Comparison of ENCODE assay signal across 24 cellular contexts in the genomic region with DNA sequence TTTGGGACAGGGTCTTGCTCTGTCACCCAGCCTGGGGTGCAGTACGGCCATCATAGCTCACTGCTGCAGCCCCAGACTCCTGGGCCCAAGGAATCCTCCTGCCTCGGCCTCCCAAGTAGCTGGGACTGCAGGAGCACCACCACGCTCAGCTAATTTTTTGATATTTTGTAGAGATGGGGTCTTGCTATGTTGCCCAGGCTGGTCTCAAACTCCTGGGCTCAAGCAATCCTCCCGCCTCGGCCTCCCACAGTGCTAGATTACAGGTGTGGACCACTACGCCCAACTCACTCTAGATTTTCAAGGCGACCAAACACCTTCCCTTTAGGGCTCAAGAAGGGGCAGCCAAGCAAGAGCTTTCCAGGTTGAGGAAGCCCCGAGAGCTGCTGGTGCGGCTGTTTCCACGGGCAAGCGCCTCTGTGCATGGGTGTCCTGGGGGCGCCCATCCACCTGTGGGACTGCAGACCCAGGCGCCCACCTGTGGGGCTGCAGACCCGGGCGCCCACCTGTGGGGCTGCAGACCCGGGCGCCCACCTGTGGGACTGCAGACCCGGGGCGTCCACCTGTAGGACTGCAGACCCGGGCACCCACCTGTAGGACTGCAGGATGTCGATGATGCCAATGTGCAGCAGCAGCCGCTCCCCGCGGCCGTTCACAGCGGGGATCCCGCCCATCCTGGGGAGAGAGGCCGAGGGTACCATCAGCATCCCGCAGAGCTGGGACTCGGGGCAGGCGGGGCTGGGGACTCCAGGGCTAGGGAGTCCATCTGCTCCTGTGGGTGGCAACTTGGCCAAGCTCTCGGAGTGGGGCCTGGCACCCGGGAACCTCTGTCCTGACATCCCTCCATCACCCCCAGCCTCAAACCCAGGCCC. TPM values are rescaled to one million over a fixed set of nuclear protein-coding genes. Genes with fewer than 3 reads are reported as not detected.
DNase-seq lines count a peak whose midpoint lies in the region; ATAC-seq, FAIRE-seq and TF ChIP-seq lines count a peak whose summit lies in the region.
"Had no signal": no experiment of that assay in that cellular context is flagged by ENCODE, and none has a peak within 500 bp of the region (broad histone marks: within the 10 kb centered on the region; RNA-seq: fewer than 3 reads in every experiment).

No MANE protein-coding gene starts in this region.

- DNase-seq in activated CD8-positive, alpha-beta memory T cell treated with anti-CD3 and anti-CD28 coated beads, Interleukin-2, amount 10 ng/mL, durations not matched to agents 7 days and 5 days = no peak
- no peak for DNase-seq in activated CD8-positive, alpha-beta memory T cell treated with anti-CD3 and anti-CD28 coated beads for 24 hours
- no peak for DNase-seq in stimulated activated naive CD8-positive, alpha-beta T cell treated with anti-CD3 and anti-CD28 coated beads, Interleukin-15, amount 100 ng/mL, for 72 hours
- DNase-seq in stimulated activated naive CD8-positive, alpha-beta T cell treated with anti-CD3 and anti-CD28 coated beads, Interleukin-15, Interleukin-2, amounts not matched to agents 100 U/mL and 50 U/mL, for 24 hours = no peak
- no peak for DNase-seq in K562 (ENCODE audit: extremely low read depth in 1 of 4, low spot score in 3 of 4)
- no peak for DNase-seq in vagina (ENCODE audit: extremely low spot score in 2 of 2)
- DNase-seq: AML-193; Caco-2; Calu3; CD4-positive, alpha-beta T cell; CD8-positive, alpha-beta T cell; DMS79 treated with DMSO at 0.1 percent for 48 hours; GF-D8 had no signal

- no peaks in the 10 kb centered on the region for H3K36me3 Mint-ChIP-seq in activated CD8-positive, alpha-beta memory T cell treated with anti-CD3 and anti-CD28 coated beads, Interleukin-2, amount 10 ng/mL, durations not matched to agents 7 days and 5 days

- no peaks in the 10 kb centered on the region for H3K9me3 Mint-ChIP-seq in activated CD8-positive, alpha-beta memory T cell treated with anti-CD3 and anti-CD28 coated beads, Interleukin-2, amount 10 ng/mL, durations not matched to agents 7 days and 5 days (ENCODE audit: low read depth)
- H3K9me3 Mint-ChIP-seq in stimulated activated naive CD8-positive, alpha-beta T cell treated with anti-CD3 and anti-CD28 coated beads, Interleukin-15, amount 100 ng/mL, for 72 hours = no peaks in the 10 kb centered on the region
- H3K9me3 Mint-ChIP-seq: CD4-positive, alpha-beta T cell; CD8-positive, alpha-beta T cell had no signal

- no peak overlapping the region for H3K4me3 ChIP-seq in K562
- no peak overlapping the region for H3K4me3 ChIP-seq in vagina
- H3K4me3 ChIP-seq: A549; BLaER1 treated with 17β-estradiol and CSF1 and Interleukin-3, amounts not matched to agents 10 nM and 100 nM had no signal

- CTCF ChIA-PET in activated CD8-positive, alpha-beta memory T cell treated with anti-CD3 and anti-CD28 coated beads, Interleukin-2, amount 10 ng/mL, durations not matched to agents 7 days and 5 days (lab: Charles Lee) = no interaction called here
- CTCF ChIA-PET in K562 (lab: Yijun Ruan, JAX; ENCODE audit: low intra/inter-chr PET ratio) = no interaction called here

- ATAC-seq in activated CD8-positive, alpha-beta memory T cell treated with anti-CD3 and anti-CD28 coated beads, Interleukin-2, amount 10 ng/mL, durations not matched to agents 7 days and 5 days = peak; percentile 13
- peak; percentile 14 for ATAC-seq in stimulated activated naive CD8-positive, alpha-beta T cell treated with anti-CD3 and anti-CD28 coated beads, Interleukin-15, amount 100 ng/mL, for 72 hours
- no peak for ATAC-seq in stimulated activated naive CD8-positive, alpha-beta T cell treated with anti-CD3 and anti-CD28 coated beads, Interleukin-15, Interleukin-2, amounts not matched to agents 100 U/mL and 50 U/mL, for 24 hours
- ATAC-seq in K562 (no peak), GM19395 (IDR thresholded peaks at IDR 0.05; ENCODE audit: unreplicated experiment) (no peak)
- ATAC-seq: A549; CD8-positive, alpha-beta T cell had no signal

- in situ Hi-C loops in K562 (cut with MboI) = no loop called here

- H3K4me1 Mint-ChIP-seq in activated CD8-positive, alpha-beta memory T cell treated with anti-CD3 and anti-CD28 coated beads, Interleukin-2, amount 10 ng/mL, durations not matched to agents 7 days and 5 days = peaks cover 1% of the 10 kb centered on the region
- H3K4me1 Mint-ChIP-seq in stimulated activated naive CD8-positive, alpha-beta T cell treated with anti-CD3 and anti-CD28 coated beads, Interleukin-15, amount 100 ng/mL, for 72 hours = no peaks in the 10 kb centered on the region
- H3K4me1 Mint-ChIP-seq: B cell had no signal

- no peaks in the 10 kb centered on the region for H3K27me3 ChIP-seq in K562 (ENCODE audit: control insufficient read depth in 2 of 2, insufficient read depth in 2 of 2, low read length in 2 of 2)
- no peaks in the 10 kb centered on the region for H3K27me3 ChIP-seq in vagina
- H3K27me3 ChIP-seq: BLaER1 treated with 17β-estradiol and CSF1 and Interleukin-3, amounts not matched to agents 10 nM and 100 nM had no signal

- TF ChIP-seq EP300 in K562 (IDR thresholded peaks at IDR 0.05; ENCODE audit: low read length) = no peak

- peaks cover 0 to 39% of the 10 kb centered on the region in 2 experiments; a peak in 3 of 5 replicates for H3K4me1 ChIP-seq in K562 (replicated peaks in 1 of 2; ENCODE audit: control insufficient read depth in 2 of 2, insufficient read depth in 2 of 2, low read length in 2 of 2)
- H3K4me1 ChIP-seq in vagina = no peaks in the 10 kb centered on the region
- H3K4me1 ChIP-seq: A549, Caco-2 had no signal

- peaks cover 7% of the 10 kb centered on the region; the same call in 1 of the 2 replicates for H4K20me1 ChIP-seq in K562 (replicated peaks; ENCODE audit: control insufficient read depth, insufficient read depth, low read length)

- intact Hi-C loops in K562 (cut with micrococcal nuclease) (no loop called here), vagina (cut with DNase I) (no loop called here)

- POLR2A ChIA-PET in K562 (lab: Yijun Ruan, JAX) = no interaction called here

- FAIRE-seq in K562 (lab: Jason Lieb, UNC) = no peak
- FAIRE-seq: A549, D721Med, G401.6, GM12891, GM19239 had no signal

- no peaks in the 10 kb centered on the region for H3K9me3 ChIP-seq in K562 (replicated peaks; ENCODE audit: control insufficient read depth, insufficient read depth, low read depth, low read length)
- H3K9me3 ChIP-seq in vagina = no peaks in the 10 kb centered on the region
- H3K9me3 ChIP-seq: A549; BLaER1 treated with 17β-estradiol and CSF1 and Interleukin-3, amounts not matched to agents 10 nM and 100 nM; Caco-2 had no signal

- TF ChIP-seq POLR2A in K562 (conservative IDR thresholded peaks at IDR 0.05) (no peak), vagina (IDR thresholded peaks at IDR 0.05) (no peak)

- H2AFZ ChIP-seq in K562 (ENCODE audit: low read depth, low read length) = no peak overlapping the region

- no peak overlapping the region for H3K4me3 Mint-ChIP-seq in activated CD8-positive, alpha-beta memory T cell treated with anti-CD3 and anti-CD28 coated beads, Interleukin-2, amount 10 ng/mL, durations not matched to agents 7 days and 5 days
- H3K4me3 Mint-ChIP-seq in stimulated activated naive CD8-positive, alpha-beta T cell treated with anti-CD3 and anti-CD28 coated beads, Interleukin-15, amount 100 ng/mL, for 72 hours = no peak overlapping the region
- H3K4me3 Mint-ChIP-seq: B cell; CD4-positive, alpha-beta T cell; CD8-positive, alpha-beta T cell had no signal

- H3K4me2 ChIP-seq in K562 (ENCODE audit: insufficient read depth, low read length) = no peak overlapping the region
- H3K4me2 ChIP-seq: A549; BLaER1 treated with 17β-estradiol and CSF1 and Interleukin-3, amounts not matched to agents 10 nM and 100 nM had no signal

- H3K79me2 ChIP-seq in K562 (ENCODE audit: control insufficient read depth, insufficient read depth, low read length) = no peaks in the 10 kb centered on the region

- peaks cover 39% of the 10 kb centered on the region; the same call in 1 of the 3 replicates for H3K36me3 ChIP-seq in K562 (ENCODE audit: control insufficient read depth, insufficient read depth, low read length)
- peaks cover 0 to 40% of the 10 kb centered on the region in 2 donors for H3K36me3 ChIP-seq in vagina

- WGBS in K562 (ENCODE audit: insufficient coverage, low coverage, missing lambda C conversion rate) = 94% methylated on average over 22 of the region's 33 CpGs

- no TSS peak for BruUV-seq in K562 (replicated peaks; lab: Mats Ljungman, UMichigan)

- H3K27ac Mint-ChIP-seq in activated CD8-positive, alpha-beta memory T cell treated with anti-CD3 and anti-CD28 coated beads, Interleukin-2, amount 10 ng/mL, durations not matched to agents 7 days and 5 days = no peak overlapping the region
- H3K27ac Mint-ChIP-seq in stimulated activated naive CD8-positive, alpha-beta T cell treated with anti-CD3 and anti-CD28 coated beads, Interleukin-15, amount 100 ng/mL, for 72 hours = no peak overlapping the region
- H3K27ac Mint-ChIP-seq: B cell; CD4-positive, alpha-beta T cell; CD8-positive, alpha-beta T cell had no signal

- H3K27ac ChIP-seq in K562 (ENCODE audit: extremely low read depth, low read depth, low read length) (no peak overlapping the region), vagina (no peak overlapping the region)
- H3K27ac ChIP-seq: 22Rv1; A549; BLaER1 treated with 17β-estradiol and CSF1 and Interleukin-3, amounts not matched to agents 10 nM and 100 nM; C4-2B had no signal

- no peak for TF ChIP-seq RAD21 in K562 (CRISPR knock-in tag; conservative IDR thresholded peaks at IDR 0.05 in 1 of 2, IDR thresholded peaks at IDR 0.05 in 1 of 2)

- no peaks in the 10 kb centered on the region for H3K9me1 ChIP-seq in K562 (ENCODE audit: control insufficient read depth, insufficient read depth, low read length)

- no peak for TF ChIP-seq CTCF in K562 (IDR thresholded peaks at IDR 0.05 in 2 of 3, conservative IDR thresholded peaks at IDR 0.05 in 1 of 3; ENCODE audit: insufficient read depth in 2 of 3, low read depth in 1 of 3, low read length in 3 of 3)
- TF ChIP-seq CTCF in vagina (IDR thresholded peaks at IDR 0.05) = no peak

- H3K9ac ChIP-seq in K562 (ENCODE audit: insufficient read depth in 1 of 2, low read depth in 2 of 2, low read length in 2 of 2) = no peak overlapping the region
- H3K9ac ChIP-seq: BLaER1 treated with 17β-estradiol and CSF1 and Interleukin-3, amounts not matched to agents 10 nM and 100 nM had no signal

- no peaks in the 10 kb centered on the region for H3K27me3 Mint-ChIP-seq in activated CD8-positive, alpha-beta memory T cell treated with anti-CD3 and anti-CD28 coated beads, Interleukin-2, amount 10 ng/mL, durations not matched to agents 7 days and 5 days
- H3K27me3 Mint-ChIP-seq in stimulated activated naive CD8-positive, alpha-beta T cell treated with anti-CD3 and anti-CD28 coated beads, Interleukin-15, amount 100 ng/mL, for 72 hours = no peaks in the 10 kb centered on the region
- H3K27me3 Mint-ChIP-seq: B cell; CD4-positive, alpha-beta T cell had no signal

RNA-seq across cellular contexts. Expression of a gene that starts 21.7 kb away (rescaled TPM):
- total RNA-seq in activated CD8-positive, alpha-beta memory T cell treated with anti-CD3 and anti-CD28 coated beads, Interleukin-2, amount 10 ng/mL, durations not matched to agents 7 days and 5 days = 10 to 100 TPM; 33.4 to 33.7 TPM
- 35.4 and 89.8 TPM in 2 replicates for total RNA-seq in K562 (2011; cell fraction: chromatin; rRNA removed; ENCODE audit: low replicate concordance)
- total RNA-seq in K562 (2011; cell fraction: nucleolus; rRNA removed) = 60.3 and 65.9 TPM in 2 replicates
- 35.3 and 37.6 TPM in 2 replicates for total RNA-seq in K562 (2011; cell fraction: nucleoplasm; rRNA removed)
- total RNA-seq in K562 (2014; rRNA removed) (46.5 and 57.8 TPM in 2 replicates), K562 (2014; rRNA removed; fragmentation: Illumina TruSeq; extraction: Trizol) (7.6 and 7.9 TPM in 2 replicates), K562 (2015; rRNA removed; fragmentation: Illumina TruSeq; extraction: Trizol) (25.6 and 27.3 TPM in 2 replicates), K562 (2021) (42.1 and 49.2 TPM in 2 replicates), vagina (36.3 TPM)
- polyA plus RNA-seq in K562 (2011; rRNA removed) (15.0 and 19.4 TPM in 2 replicates), K562 (2014; fragmentation: Illumina TruSeq; extraction: Trizol) (9.6 and 20.4 TPM in 2 replicates), K562 (2014; fragmentation: Nextera tagmentation; extraction: Ambion mirVana) (under 1 TPM; 0.15 to 0.52 TPM), K562 (2014; rRNA removed) (35.0 and 36.4 TPM in 2 replicates)
- polyA plus RNA-seq in K562 (2011; cell fraction: cytosol; rRNA removed) = 21.9 and 50.9 TPM in 2 replicates
- 54.2 and 84.9 TPM in 2 replicates for polyA plus RNA-seq in K562 (2011; cell fraction: nucleus; rRNA removed)
- polyA plus RNA-seq in K562 (2012) = 22.8 and 28.5 TPM in 2 replicates
- polyA minus RNA-seq in K562 (2011; rRNA and poly(A)+ RNA removed) = 4.5 and 9.4 TPM in 2 replicates
- polyA minus RNA-seq in K562 (2011; cell fraction: cytosol; rRNA and poly(A)+ RNA removed) = 13.0 and 16.6 TPM in 2 replicates
- polyA minus RNA-seq in K562 (2011; cell fraction: nucleus; rRNA and poly(A)+ RNA removed) = 9.6 and 12.0 TPM in 2 replicates

RNA-seq across cellular contexts. Expression of a gene that starts 41.6 kb away (rescaled TPM):
- under 1 TPM; 0.26 to 0.54 TPM for total RNA-seq in activated CD8-positive, alpha-beta memory T cell treated with anti-CD3 and anti-CD28 coated beads, Interleukin-2, amount 10 ng/mL, durations not matched to agents 7 days and 5 days
- 10.2 and 37.7 TPM in 2 replicates for total RNA-seq in K562 (2011; cell fraction: chromatin; rRNA removed; ENCODE audit: low replicate concordance)
- 58.8 and 84.5 TPM in 2 replicates for total RNA-seq in K562 (2011; cell fraction: nucleolus; rRNA removed)
- 27.7 and 36.4 TPM in 2 replicates for total RNA-seq in K562 (2011; cell fraction: nucleoplasm; rRNA removed)
- 2.5 and 5.2 TPM in 2 replicates for total RNA-seq in K562 (2014; rRNA removed)
- 2.3 and 2.8 TPM in 2 replicates for total RNA-seq in K562 (2014; rRNA removed; fragmentation: Illumina TruSeq; extraction: Trizol)
- total RNA-seq in K562 (2015; rRNA removed; fragmentation: Illumina TruSeq; extraction: Trizol) = 2.5 and 3.1 TPM in 2 replicates
- 21.0 and 24.0 TPM in 2 replicates for total RNA-seq in K562 (2021)
- 2.9 and 4.4 TPM in 2 replicates for polyA plus RNA-seq in K562 (2011; rRNA removed)
- 4.0 and 21.7 TPM in 2 replicates for polyA plus RNA-seq in K562 (2011; cell fraction: cytosol; rRNA removed)
- polyA plus RNA-seq in K562 (2011; cell fraction: nucleus; rRNA removed) = 3.7 and 12.5 TPM in 2 replicates
- 11.5 and 11.6 TPM in 2 replicates for polyA plus RNA-seq in K562 (2012)
- 4.3 and 6.7 TPM in 2 replicates for polyA plus RNA-seq in K562 (2014; fragmentation: Illumina TruSeq; extraction: Trizol)
- polyA plus RNA-seq in K562 (2014; fragmentation: Nextera tagmentation; extraction: Ambion mirVana) = 1 to 10 TPM; 1.5 to 2.6 TPM
- polyA plus RNA-seq in K562 (2014; rRNA removed) = 5.7 and 6.1 TPM in 2 replicates
- 0.90 and 1.6 TPM in 2 replicates for polyA minus RNA-seq in K562 (2011; rRNA and poly(A)+ RNA removed)
- polyA minus RNA-seq in K562 (2011; cell fraction: cytosol; rRNA and poly(A)+ RNA removed) = 17.4 and 19.6 TPM in 2 replicates
- polyA minus RNA-seq in K562 (2011; cell fraction: nucleus; rRNA and poly(A)+ RNA removed) = 3.1 and 6.1 TPM in 2 replicates
- total RNA-seq in vagina = 1.7 TPM

RNA-seq across cellular contexts. Expression of a gene that starts 52.0 kb away (rescaled TPM):
- 10 to 100 TPM; 23.9 to 37.7 TPM for total RNA-seq in activated CD8-positive, alpha-beta memory T cell treated with anti-CD3 and anti-CD28 coated beads, Interleukin-2, amount 10 ng/mL, durations not matched to agents 7 days and 5 days
- 21.1 and 62.3 TPM in 2 replicates for total RNA-seq in K562 (2011; cell fraction: chromatin; rRNA removed; ENCODE audit: low replicate concordance)
- 28.3 and 30.5 TPM in 2 replicates for total RNA-seq in K562 (2011; cell fraction: nucleolus; rRNA removed)
- 15.8 and 17.5 TPM in 2 replicates for total RNA-seq in K562 (2011; cell fraction: nucleoplasm; rRNA removed)
- total RNA-seq in K562 (2014; rRNA removed) (6.0 and 10.7 TPM in 2 replicates), K562 (2014; rRNA removed; fragmentation: Illumina TruSeq; extraction: Trizol) (1.4 and 1.9 TPM in 2 replicates), K562 (2015; rRNA removed; fragmentation: Illumina TruSeq; extraction: Trizol) (4.1 and 5.3 TPM in 2 replicates), K562 (2021) (21.4 and 22.1 TPM in 2 replicates), vagina (24.1 TPM)
- polyA plus RNA-seq in K562 (2011; rRNA removed) (2.9 and 5.8 TPM in 2 replicates), K562 (2014; fragmentation: Illumina TruSeq; extraction: Trizol) (8.0 and 11.3 TPM in 2 replicates), K562 (2014; fragmentation: Nextera tagmentation; extraction: Ambion mirVana) (under 1 TPM; 0.38 to 0.61 TPM), K562 (2014; rRNA removed) (7.6 and 8.3 TPM in 2 replicates)
- 2.9 and 6.4 TPM in 2 replicates for polyA plus RNA-seq in K562 (2011; cell fraction: cytosol; rRNA removed)
- polyA plus RNA-seq in K562 (2011; cell fraction: nucleus; rRNA removed) = 9.4 and 20.2 TPM in 2 replicates
- polyA plus RNA-seq in K562 (2012) = 16.8 and 22.4 TPM in 2 replicates
- 5.1 and 9.5 TPM in 2 replicates for polyA minus RNA-seq in K562 (2011; rRNA and poly(A)+ RNA removed)
- 15.8 and 26.9 TPM in 2 replicates for polyA minus RNA-seq in K562 (2011; cell fraction: cytosol; rRNA and poly(A)+ RNA removed)
- polyA minus RNA-seq in K562 (2011; cell fraction: nucleus; rRNA and poly(A)+ RNA removed) = 13.1 and 15.9 TPM in 2 replicates

RNA-seq across cellular contexts. Expression of a gene that starts 59.9 kb away (rescaled TPM):
- 1 to 10 TPM; 1.0 to 1.3 TPM for total RNA-seq in activated CD8-positive, alpha-beta memory T cell treated with anti-CD3 and anti-CD28 coated beads, Interleukin-2, amount 10 ng/mL, durations not matched to agents 7 days and 5 days
- 1.8 and 7.1 TPM in 2 replicates for total RNA-seq in K562 (2011; cell fraction: chromatin; rRNA removed; ENCODE audit: low replicate concordance)
- 2.9 and 3.5 TPM in 2 replicates for total RNA-seq in K562 (2011; cell fraction: nucleolus; rRNA removed)
- 1.8 and 2.6 TPM in 2 replicates for total RNA-seq in K562 (2011; cell fraction: nucleoplasm; rRNA removed)
- total RNA-seq in K562 (2014; rRNA removed) = 0.82 and 1.3 TPM in 2 replicates
- total RNA-seq in K562 (2014; rRNA removed; fragmentation: Illumina TruSeq; extraction: Trizol) = 0.11 and 0.38 TPM in 2 replicates
- total RNA-seq in K562 (2015; rRNA removed; fragmentation: Illumina TruSeq; extraction: Trizol) = 0.34 and 0.58 TPM in 2 replicates
- total RNA-seq in K562 (2021) = 0.92 and 2.4 TPM in 2 replicates
- polyA plus RNA-seq in K562 (2011; rRNA removed) = 1.8 and 2.2 TPM in 2 replicates
- polyA plus RNA-seq in K562 (2011; cell fraction: cytosol; rRNA removed) = 1.9 and 5.2 TPM in 2 replicates
- 4.3 and 9.8 TPM in 2 replicates for polyA plus RNA-seq in K562 (2011; cell fraction: nucleus; rRNA removed)
- 3.2 and 4.0 TPM in 2 replicates for polyA plus RNA-seq in K562 (2012)
- 0.54 and 1.1 TPM in 2 replicates for polyA plus RNA-seq in K562 (2014; fragmentation: Illumina TruSeq; extraction: Trizol)
- polyA plus RNA-seq in K562 (2014; fragmentation: Nextera tagmentation; extraction: Ambion mirVana) = under 1 TPM in 1 of 2 experiments, not detected in 1; 0.11 TPM
- 0.56 and 0.73 TPM in 2 replicates for polyA plus RNA-seq in K562 (2014; rRNA removed)
- polyA minus RNA-seq in K562 (2011; rRNA and poly(A)+ RNA removed) = 1.5 and 1.9 TPM in 2 replicates
- polyA minus RNA-seq in K562 (2011; cell fraction: cytosol; rRNA and poly(A)+ RNA removed) = 0.86 and 2.2 TPM in 2 replicates
- polyA minus RNA-seq in K562 (2011; cell fraction: nucleus; rRNA and poly(A)+ RNA removed) = 2.3 and 3.4 TPM in 2 replicates
- 17.7 TPM for total RNA-seq in vagina
- polyA plus RNA-seq: BJ had no signal

Comparison
In these comparisons a context has a peak if more than half of its experiments do, and no peak if none do; other contexts are left out.
1. ATAC-seq: peak in activated CD8-positive, alpha-beta memory T cell treated with anti-CD3 and anti-CD28 coated beads, Interleukin-2, amount 10 ng/mL, durations not matched to agents 7 days and 5 days (single experiment) and stimulated activated naive CD8-positive, alpha-beta T cell treated with anti-CD3 and anti-CD28 coated beads, Interleukin-15, amount 100 ng/mL, for 72 hours (single experiment); none in stimulated activated naive CD8-positive, alpha-beta T cell treated with anti-CD3 and anti-CD28 coated beads, Interleukin-15, Interleukin-2, amounts not matched to agents 100 U/mL and 50 U/mL, for 24 hours (single experiment), K562 (single experiment) and GM19395 (single experiment).